ENCODE assay signal across 1 cellular context in the genomic region with DNA sequence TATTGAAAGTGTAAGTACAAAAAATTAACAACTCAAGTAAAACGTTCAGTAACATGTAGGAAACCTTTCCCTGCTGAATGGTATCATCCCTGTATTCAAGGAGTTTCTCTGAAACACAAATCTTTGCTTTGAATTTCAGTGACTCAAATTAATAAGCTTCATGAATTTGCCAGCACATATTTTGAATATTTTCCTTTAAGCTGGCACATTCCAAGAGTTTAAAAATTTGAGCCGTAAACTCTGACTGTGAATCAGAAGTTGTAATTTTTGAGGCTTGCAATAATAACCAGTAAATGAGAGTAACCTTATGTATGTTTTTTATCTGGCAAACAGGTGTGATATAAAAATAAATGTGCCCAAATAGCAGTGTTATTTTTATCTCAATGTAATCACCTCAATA.
TF ChIP-seq lines count a peak whose summit lies in the region.

No MANE protein-coding gene starts in this region.

TF ChIP-seq in GM23338, 12 proteins besides CTCF, POLR2A, EP300 and RAD21 (continued from another document):
- TF ChIP-seq, protein P1, sequence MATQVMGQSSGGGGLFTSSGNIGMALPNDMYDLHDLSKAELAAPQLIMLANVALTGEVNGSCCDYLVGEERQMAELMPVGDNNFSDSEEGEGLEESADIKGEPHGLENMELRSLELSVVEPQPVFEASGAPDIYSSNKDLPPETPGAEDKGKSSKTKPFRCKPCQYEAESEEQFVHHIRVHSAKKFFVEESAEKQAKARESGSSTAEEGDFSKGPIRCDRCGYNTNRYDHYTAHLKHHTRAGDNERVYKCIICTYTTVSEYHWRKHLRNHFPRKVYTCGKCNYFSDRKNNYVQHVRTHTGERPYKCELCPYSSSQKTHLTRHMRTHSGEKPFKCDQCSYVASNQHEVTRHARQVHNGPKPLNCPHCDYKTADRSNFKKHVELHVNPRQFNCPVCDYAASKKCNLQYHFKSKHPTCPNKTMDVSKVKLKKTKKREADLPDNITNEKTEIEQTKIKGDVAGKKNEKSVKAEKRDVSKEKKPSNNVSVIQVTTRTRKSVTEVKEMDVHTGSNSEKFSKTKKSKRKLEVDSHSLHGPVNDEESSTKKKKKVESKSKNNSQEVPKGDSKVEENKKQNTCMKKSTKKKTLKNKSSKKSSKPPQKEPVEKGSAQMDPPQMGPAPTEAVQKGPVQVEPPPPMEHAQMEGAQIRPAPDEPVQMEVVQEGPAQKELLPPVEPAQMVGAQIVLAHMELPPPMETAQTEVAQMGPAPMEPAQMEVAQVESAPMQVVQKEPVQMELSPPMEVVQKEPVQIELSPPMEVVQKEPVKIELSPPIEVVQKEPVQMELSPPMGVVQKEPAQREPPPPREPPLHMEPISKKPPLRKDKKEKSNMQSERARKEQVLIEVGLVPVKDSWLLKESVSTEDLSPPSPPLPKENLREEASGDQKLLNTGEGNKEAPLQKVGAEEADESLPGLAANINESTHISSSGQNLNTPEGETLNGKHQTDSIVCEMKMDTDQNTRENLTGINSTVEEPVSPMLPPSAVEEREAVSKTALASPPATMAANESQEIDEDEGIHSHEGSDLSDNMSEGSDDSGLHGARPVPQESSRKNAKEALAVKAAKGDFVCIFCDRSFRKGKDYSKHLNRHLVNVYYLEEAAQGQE (IDR thresholded peaks at IDR 0.05; ENCODE audit: unreplicated experiment): no peak
- TF ChIP-seq, protein P2, sequence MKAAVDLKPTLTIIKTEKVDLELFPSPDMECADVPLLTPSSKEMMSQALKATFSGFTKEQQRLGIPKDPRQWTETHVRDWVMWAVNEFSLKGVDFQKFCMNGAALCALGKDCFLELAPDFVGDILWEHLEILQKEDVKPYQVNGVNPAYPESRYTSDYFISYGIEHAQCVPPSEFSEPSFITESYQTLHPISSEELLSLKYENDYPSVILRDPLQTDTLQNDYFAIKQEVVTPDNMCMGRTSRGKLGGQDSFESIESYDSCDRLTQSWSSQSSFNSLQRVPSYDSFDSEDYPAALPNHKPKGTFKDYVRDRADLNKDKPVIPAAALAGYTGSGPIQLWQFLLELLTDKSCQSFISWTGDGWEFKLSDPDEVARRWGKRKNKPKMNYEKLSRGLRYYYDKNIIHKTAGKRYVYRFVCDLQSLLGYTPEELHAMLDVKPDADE (IDR thresholded peaks at IDR 0.05): no peak
- TF ChIP-seq ZNF331 (CRISPR knock-in tag; IDR thresholded peaks at IDR 0.05; ENCODE audit: low read depth): no peak
- TF ChIP-seq NANOG (IDR thresholded peaks at IDR 0.05; ENCODE audit: borderline replicate concordance): no peak
- TF ChIP-seq EZH2phosphoT487 (IDR thresholded peaks at IDR 0.05; ENCODE audit: unreplicated experiment): no peak
- no peak for TF ChIP-seq EZH2 (IDR thresholded peaks at IDR 0.05; ENCODE audit: low read depth, unreplicated experiment)
- TF ChIP-seq CREB1 (CRISPR knock-in tag; IDR thresholded peaks at IDR 0.05; ENCODE audit: low read depth): no peak
